ENCODE assay signal across 1 cellular context in the genomic region with DNA sequence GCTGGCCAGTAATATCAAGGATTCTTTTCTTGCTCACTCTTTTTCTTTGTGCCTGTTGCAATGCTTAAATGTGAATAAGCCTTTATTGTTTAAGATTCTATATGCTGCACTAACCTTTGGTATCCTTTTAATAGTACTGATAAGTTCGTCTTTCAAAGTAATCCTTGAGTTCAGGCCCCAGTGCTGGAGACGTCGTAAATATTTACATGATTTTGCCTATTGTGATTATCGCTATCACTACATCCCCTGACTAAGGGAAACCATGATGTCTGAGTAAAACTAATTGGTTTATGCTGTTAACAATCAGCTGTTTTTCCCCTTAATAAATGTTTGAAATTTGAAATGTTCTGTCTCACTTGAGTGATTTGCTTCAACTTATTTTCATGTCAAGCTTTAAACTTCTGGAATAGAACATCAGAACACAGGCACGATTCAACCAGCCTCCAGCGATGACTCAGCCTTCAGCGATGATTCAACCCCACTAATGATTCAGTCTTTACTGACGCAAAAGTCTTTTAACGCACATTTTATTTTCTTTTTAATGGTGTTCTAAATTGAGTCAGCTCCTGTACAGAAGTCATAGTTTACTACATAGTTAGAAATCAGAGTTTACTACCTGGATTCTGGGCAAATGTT.
A peak's percentile ranks its signal among the peaks of the same experiment; 100 is the strongest.
TF ChIP-seq lines count a peak whose summit lies in the region.

No MANE protein-coding gene starts in this region.

TF ChIP-seq in K562, 482 proteins besides CTCF, POLR2A, EP300 and RAD21 (continued from another document and continues in another):
- TF ChIP-seq, protein P1, sequence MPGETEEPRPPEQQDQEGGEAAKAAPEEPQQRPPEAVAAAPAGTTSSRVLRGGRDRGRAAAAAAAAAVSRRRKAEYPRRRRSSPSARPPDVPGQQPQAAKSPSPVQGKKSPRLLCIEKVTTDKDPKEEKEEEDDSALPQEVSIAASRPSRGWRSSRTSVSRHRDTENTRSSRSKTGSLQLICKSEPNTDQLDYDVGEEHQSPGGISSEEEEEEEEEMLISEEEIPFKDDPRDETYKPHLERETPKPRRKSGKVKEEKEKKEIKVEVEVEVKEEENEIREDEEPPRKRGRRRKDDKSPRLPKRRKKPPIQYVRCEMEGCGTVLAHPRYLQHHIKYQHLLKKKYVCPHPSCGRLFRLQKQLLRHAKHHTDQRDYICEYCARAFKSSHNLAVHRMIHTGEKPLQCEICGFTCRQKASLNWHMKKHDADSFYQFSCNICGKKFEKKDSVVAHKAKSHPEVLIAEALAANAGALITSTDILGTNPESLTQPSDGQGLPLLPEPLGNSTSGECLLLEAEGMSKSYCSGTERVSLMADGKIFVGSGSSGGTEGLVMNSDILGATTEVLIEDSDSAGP (CRISPR knock-in tag; IDR thresholded peaks at IDR 0.05) = no peak
- no peak for TF ChIP-seq BRF1 (IDR thresholded peaks at IDR 0.05; ENCODE audit: borderline replicate concordance, extremely low read depth, insufficient read length)
- TF ChIP-seq CREB3L1 (IDR thresholded peaks at IDR 0.05; ENCODE audit: borderline replicate concordance, low read depth) = no peak
- TF ChIP-seq ETS1 (conservative IDR thresholded peaks at IDR 0.05; ENCODE audit: control insufficient read depth, low read depth, low read length) = no peak
- no peak for TF ChIP-seq ERF (CRISPR knock-in tag; IDR thresholded peaks at IDR 0.05)
- TF ChIP-seq NRF1 (conservative IDR thresholded peaks at IDR 0.05 in 1 of 2, IDR thresholded peaks at IDR 0.05 in 1 of 2) = no peak; a peak in 1 of 4 replicates
- 0 out of 4 replicates have a peak, but pooled peaks of 1 of the 2 experiments have one; percentile 44 for TF ChIP-seq FOXK2 (conservative IDR thresholded peaks at IDR 0.05 in 1 of 2, IDR thresholded peaks at IDR 0.05 in 1 of 2; ENCODE audit: low read depth in 2 of 2)
- no peak for TF ChIP-seq KLF10 (CRISPR knock-in tag; IDR thresholded peaks at IDR 0.05)
- TF ChIP-seq CBX2 (IDR thresholded peaks at IDR 0.05; ENCODE audit: insufficient read depth, low read length, poor library complexity, severe bottlenecking) = no peak
- no peak for TF ChIP-seq ZNF507 (tag; conservative IDR thresholded peaks at IDR 0.05)
- no peak for TF ChIP-seq SFPQ (IDR thresholded peaks at IDR 0.05; ENCODE audit: low read depth, low read length)
- TF ChIP-seq DLX4 (CRISPR knock-in tag; IDR thresholded peaks at IDR 0.05) = no peak
- TF ChIP-seq NUFIP1 (IDR thresholded peaks at IDR 0.05; ENCODE audit: partially characterized antibody) = no peak
- peak; percentile 98 for TF ChIP-seq JUND (IDR thresholded peaks at IDR 0.05; ENCODE audit: borderline replicate concordance, low read depth, low read length)
- peak; percentile 99 for TF ChIP-seq JUND (tag; IDR thresholded peaks at IDR 0.05; ENCODE audit: borderline replicate concordance, low read depth, low read length)
- no peak for TF ChIP-seq ZC3H11A (IDR thresholded peaks at IDR 0.05; ENCODE audit: low read depth, low read length)
- peak; percentile 89 for TF ChIP-seq ZNF316 (IDR thresholded peaks at IDR 0.05)
- no peak for TF ChIP-seq TCFL5 (CRISPR knock-in tag; conservative IDR thresholded peaks at IDR 0.05)
- no peak for TF ChIP-seq ZNF12 (CRISPR knock-in tag; IDR thresholded peaks at IDR 0.05)
- no peak for TF ChIP-seq CHCHD3 (CRISPR knock-in tag; IDR thresholded peaks at IDR 0.05)
- no peak for TF ChIP-seq ZC3H8 (IDR thresholded peaks at IDR 0.05)
- no peak for TF ChIP-seq ZNF512 (tag; IDR thresholded peaks at IDR 0.05)
- no peak for TF ChIP-seq ZFP1 (CRISPR knock-in tag; IDR thresholded peaks at IDR 0.05)
- TF ChIP-seq SMARCA4 (IDR thresholded peaks at IDR 0.05) = peak; percentile 96
- TF ChIP-seq TEAD4 (IDR thresholded peaks at IDR 0.05; ENCODE audit: low read length) = no peak
- TF ChIP-seq TEAD4 (CRISPR knock-in tag; IDR thresholded peaks at IDR 0.05; ENCODE audit: borderline replicate concordance) = no peak
- TF ChIP-seq RCOR1 (IDR thresholded peaks at IDR 0.05; ENCODE audit: borderline replicate concordance in 1 of 2, low read depth in 2 of 2, low read length in 2 of 2) = no peak
- TF ChIP-seq, protein P2, sequence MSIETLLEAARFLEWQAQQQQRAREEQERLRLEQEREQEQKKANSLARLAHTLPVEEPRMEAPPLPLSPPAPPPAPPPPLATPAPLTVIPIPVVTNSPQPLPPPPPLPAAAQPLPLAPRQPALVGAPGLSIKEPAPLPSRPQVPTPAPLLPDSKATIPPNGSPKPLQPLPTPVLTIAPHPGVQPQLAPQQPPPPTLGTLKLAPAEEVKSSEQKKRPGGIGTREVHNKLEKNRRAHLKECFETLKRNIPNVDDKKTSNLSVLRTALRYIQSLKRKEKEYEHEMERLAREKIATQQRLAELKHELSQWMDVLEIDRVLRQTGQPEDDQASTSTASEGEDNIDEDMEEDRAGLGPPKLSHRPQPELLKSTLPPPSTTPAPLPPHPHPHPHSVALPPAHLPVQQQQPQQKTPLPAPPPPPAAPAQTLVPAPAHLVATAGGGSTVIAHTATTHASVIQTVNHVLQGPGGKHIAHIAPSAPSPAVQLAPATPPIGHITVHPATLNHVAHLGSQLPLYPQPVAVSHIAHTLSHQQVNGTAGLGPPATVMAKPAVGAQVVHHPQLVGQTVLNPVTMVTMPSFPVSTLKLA (conservative IDR thresholded peaks at IDR 0.05) = no peak
- TF ChIP-seq HNRNPK (IDR thresholded peaks at IDR 0.05; ENCODE audit: low read depth, low read length, poor library complexity, severe bottlenecking) = no peak
- peak; percentile 40; the same call in 1 of the 2 replicates for TF ChIP-seq NFRKB (IDR thresholded peaks at IDR 0.05; ENCODE audit: low read depth)
- TF ChIP-seq, protein P3, sequence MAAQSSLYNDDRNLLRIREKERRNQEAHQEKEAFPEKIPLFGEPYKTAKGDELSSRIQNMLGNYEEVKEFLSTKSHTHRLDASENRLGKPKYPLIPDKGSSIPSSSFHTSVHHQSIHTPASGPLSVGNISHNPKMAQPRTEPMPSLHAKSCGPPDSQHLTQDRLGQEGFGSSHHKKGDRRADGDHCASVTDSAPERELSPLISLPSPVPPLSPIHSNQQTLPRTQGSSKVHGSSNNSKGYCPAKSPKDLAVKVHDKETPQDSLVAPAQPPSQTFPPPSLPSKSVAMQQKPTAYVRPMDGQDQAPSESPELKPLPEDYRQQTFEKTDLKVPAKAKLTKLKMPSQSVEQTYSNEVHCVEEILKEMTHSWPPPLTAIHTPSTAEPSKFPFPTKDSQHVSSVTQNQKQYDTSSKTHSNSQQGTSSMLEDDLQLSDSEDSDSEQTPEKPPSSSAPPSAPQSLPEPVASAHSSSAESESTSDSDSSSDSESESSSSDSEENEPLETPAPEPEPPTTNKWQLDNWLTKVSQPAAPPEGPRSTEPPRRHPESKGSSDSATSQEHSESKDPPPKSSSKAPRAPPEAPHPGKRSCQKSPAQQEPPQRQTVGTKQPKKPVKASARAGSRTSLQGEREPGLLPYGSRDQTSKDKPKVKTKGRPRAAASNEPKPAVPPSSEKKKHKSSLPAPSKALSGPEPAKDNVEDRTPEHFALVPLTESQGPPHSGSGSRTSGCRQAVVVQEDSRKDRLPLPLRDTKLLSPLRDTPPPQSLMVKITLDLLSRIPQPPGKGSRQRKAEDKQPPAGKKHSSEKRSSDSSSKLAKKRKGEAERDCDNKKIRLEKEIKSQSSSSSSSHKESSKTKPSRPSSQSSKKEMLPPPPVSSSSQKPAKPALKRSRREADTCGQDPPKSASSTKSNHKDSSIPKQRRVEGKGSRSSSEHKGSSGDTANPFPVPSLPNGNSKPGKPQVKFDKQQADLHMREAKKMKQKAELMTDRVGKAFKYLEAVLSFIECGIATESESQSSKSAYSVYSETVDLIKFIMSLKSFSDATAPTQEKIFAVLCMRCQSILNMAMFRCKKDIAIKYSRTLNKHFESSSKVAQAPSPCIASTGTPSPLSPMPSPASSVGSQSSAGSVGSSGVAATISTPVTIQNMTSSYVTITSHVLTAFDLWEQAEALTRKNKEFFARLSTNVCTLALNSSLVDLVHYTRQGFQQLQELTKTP (IDR thresholded peaks at IDR 0.05; ENCODE audit: low read depth in 1 of 2, partially characterized antibody in 2 of 2) = peak; percentile 19 to 48
- TF ChIP-seq SMARCA5 (IDR thresholded peaks at IDR 0.05) = no peak
- no peak for TF ChIP-seq ZNF609 (CRISPR knock-in tag; IDR thresholded peaks at IDR 0.05; ENCODE audit: borderline replicate concordance)
- TF ChIP-seq BRCA1 (IDR thresholded peaks at IDR 0.05) = no peak
- no peak for TF ChIP-seq BRCA1 (CRISPR knock-in tag; IDR thresholded peaks at IDR 0.05)
- no peak for TF ChIP-seq HMGN3 (IDR thresholded peaks at IDR 0.05; ENCODE audit: borderline replicate concordance, extremely low read depth, insufficient read length, low read depth, low read length)
